In genomic region chr9:36170531-36170930, GRCh38 we compare ENCODE assay signal across 32 cellular contexts. TPM values are rescaled to one million over a fixed set of nuclear protein-coding genes. Genes with fewer than 3 reads are reported as not detected.
"Had no signal": no experiment of that assay in that cellular context is flagged by ENCODE, and none has a peak within 500 bp of the region (broad histone marks: within the 10 kb centered on the region; RNA-seq: fewer than 3 reads in every experiment).

No MANE protein-coding gene starts in this region.

- H3K4me2 ChIP-seq: neural progenitor cell, smooth muscle cell had no signal

- H3K4me1 ChIP-seq: neural progenitor cell, parathyroid adenoma, right lobe of liver, testis had no signal

- H3K9me3 ChIP-seq: neutrophil, ovary, psoas muscle, right lobe of liver, spleen, suprapubic skin, testis, tibial artery, upper lobe of left lung, vagina had no signal

- H2AFZ ChIP-seq: neural progenitor cell, parathyroid adenoma had no signal

- DNase-seq: naive thymus-derived CD4-positive, alpha-beta T cell; natural killer cell; nucleus accumbens; psoas muscle; right cardiac atrium; right lobe of liver; spleen; stimulated activated CD4-positive, alpha-beta T cell treated with anti-CD3 and anti-CD28 coated beads, Interleukin-12 subunit alpha, Interleukin-12 subunit beta, amount 100 ng/mL, for 4 hours; stimulated activated CD4-positive, alpha-beta T cell treated with anti-CD3 and anti-CD28 coated beads, Interleukin-1b, Interleukin-23, amount 100 ng/mL, for 48 hours; stimulated activated CD4-positive, alpha-beta T cell treated with anti-CD3 and anti-CD28 coated beads, Interleukin-4, amount 100 ng/mL, for 1 hour; stimulated activated CD4-positive, alpha-beta T cell treated with anti-CD3 and anti-CD28 coated beads, Interleukin-4, amount 100 ng/mL, for 4 hours; stimulated activated CD8-positive, alpha-beta memory T cell treated with anti-CD3 and anti-CD28 coated beads, Interleukin-4, amount 100 ng/mL, for 48 hours; stimulated activated naive CD4-positive, alpha-beta T cell; stimulated activated naive CD8-positive, alpha-beta T cell treated with anti-CD3 and anti-CD28 coated beads, Interleukin-15, amount 100 ng/mL, for 72 hours; stimulated activated naive CD8-positive, alpha-beta T cell treated with anti-CD3 and anti-CD28 coated beads, Interleukin-15, Interleukin-2, amounts not matched to agents 100 U/mL and 50 U/mL, for 24 hours; substantia nigra; testis; tibial artery; trophoblast cell; upper lobe of left lung had no signal

- H3K9ac ChIP-seq: neural progenitor cell, parathyroid adenoma had no signal

- H3K36me3 ChIP-seq: neural progenitor cell, neutrophil, ovary, right lobe of liver, spleen, suprapubic skin, tibial artery, upper lobe of left lung, vagina had no signal

- H3K27me3 ChIP-seq: neural progenitor cell, neutrophil, ovary, right lobe of liver, suprapubic skin, testis, upper lobe of left lung, vagina had no signal

- ATAC-seq: naive thymus-derived CD4-positive, alpha-beta T cell; natural killer cell; psoas muscle; right cardiac atrium; right lobe of liver; stimulated activated memory B cell treated with anti-CD40 and anti-IgM and Interleukin-4, amounts not matched to agents 10 μg/mL and 1 μg/mL and 100 μg/mL, for 72 hours; stimulated activated naive CD8-positive, alpha-beta T cell treated with anti-CD3 and anti-CD28 coated beads, Interleukin-15, amount 100 ng/mL, for 72 hours; stimulated activated naive CD8-positive, alpha-beta T cell treated with anti-CD3 and anti-CD28 coated beads, Interleukin-15, Interleukin-2, amounts not matched to agents 100 U/mL and 50 U/mL, for 24 hours had no signal

- H3K4me3 ChIP-seq: neural progenitor cell, ovary, psoas muscle, right lobe of liver, skin epidermis, smooth muscle cell, spleen, suprapubic skin, testis, tibial artery, upper lobe of left lung, vagina had no signal

- H3K27ac ChIP-seq: neural progenitor cell, neutrophil, ovary, parathyroid adenoma, psoas muscle, right lobe of liver, skin epidermis, spleen, suprapubic skin, testis, tibial artery, upper lobe of left lung, vagina had no signal

- H3K79me2 ChIP-seq: parathyroid adenoma had no signal

RNA-seq across cellular contexts. Expression of gene CCIN, which starts 1.3 kb away (rescaled TPM):
- total RNA-seq: progenitor cell of endocrine pancreas, psoas muscle, right lobe of liver, suprapubic skin, ureter, vagina had no signal
- polyA plus RNA-seq: neural cell had no signal
